ENCODE assay signal across 1 cellular context in the genomic region with DNA sequence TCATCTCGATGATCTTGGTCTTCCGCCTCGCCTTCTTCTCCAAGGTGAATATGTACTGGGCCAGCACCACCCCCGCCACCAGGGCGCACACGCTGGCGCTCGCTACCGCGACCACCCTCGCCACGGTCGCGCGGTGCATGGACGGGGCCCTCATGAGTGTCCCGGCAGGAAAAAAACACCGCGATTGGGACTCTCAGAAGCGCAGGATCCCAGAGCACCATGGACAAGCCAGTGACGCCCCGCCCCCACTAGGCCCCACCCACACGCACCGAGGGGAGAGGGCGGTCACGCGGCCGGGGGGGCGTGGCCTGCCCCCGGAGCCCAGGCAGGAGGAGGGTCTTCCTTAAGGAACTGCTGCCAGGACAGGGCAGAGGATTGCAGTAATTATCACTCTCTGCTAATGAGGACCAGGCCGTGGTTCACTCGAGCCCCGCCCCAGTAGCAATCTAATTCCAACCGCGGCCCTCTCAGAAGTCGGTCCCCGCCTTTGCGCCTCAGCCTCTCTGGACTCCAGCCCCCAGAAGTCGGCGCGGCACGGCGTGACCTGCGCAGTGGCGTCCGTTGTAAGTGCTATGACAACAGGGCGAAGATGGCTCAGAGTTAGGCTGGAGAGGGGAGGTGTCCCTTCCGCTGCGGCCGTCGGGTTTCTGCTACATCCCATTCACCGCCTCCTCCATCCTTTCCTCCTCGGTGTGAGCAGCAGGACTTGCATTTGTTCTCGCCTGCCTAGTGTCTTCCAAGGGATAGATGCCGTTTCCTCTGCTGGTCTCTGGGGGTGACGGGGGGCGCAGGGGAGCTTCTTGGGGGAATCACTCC.
TF ChIP-seq lines count a peak whose summit lies in the region.

A gene (plus strand): TSS at position 575 of the 816 bp plus-strand sequence. CDS start 16,689 bp downstream, outside the sequence.

TF ChIP-seq in HepG2, 621 proteins besides CTCF, POLR2A, EP300 and RAD21 (continued from another document):
- TF ChIP-seq, protein P1, sequence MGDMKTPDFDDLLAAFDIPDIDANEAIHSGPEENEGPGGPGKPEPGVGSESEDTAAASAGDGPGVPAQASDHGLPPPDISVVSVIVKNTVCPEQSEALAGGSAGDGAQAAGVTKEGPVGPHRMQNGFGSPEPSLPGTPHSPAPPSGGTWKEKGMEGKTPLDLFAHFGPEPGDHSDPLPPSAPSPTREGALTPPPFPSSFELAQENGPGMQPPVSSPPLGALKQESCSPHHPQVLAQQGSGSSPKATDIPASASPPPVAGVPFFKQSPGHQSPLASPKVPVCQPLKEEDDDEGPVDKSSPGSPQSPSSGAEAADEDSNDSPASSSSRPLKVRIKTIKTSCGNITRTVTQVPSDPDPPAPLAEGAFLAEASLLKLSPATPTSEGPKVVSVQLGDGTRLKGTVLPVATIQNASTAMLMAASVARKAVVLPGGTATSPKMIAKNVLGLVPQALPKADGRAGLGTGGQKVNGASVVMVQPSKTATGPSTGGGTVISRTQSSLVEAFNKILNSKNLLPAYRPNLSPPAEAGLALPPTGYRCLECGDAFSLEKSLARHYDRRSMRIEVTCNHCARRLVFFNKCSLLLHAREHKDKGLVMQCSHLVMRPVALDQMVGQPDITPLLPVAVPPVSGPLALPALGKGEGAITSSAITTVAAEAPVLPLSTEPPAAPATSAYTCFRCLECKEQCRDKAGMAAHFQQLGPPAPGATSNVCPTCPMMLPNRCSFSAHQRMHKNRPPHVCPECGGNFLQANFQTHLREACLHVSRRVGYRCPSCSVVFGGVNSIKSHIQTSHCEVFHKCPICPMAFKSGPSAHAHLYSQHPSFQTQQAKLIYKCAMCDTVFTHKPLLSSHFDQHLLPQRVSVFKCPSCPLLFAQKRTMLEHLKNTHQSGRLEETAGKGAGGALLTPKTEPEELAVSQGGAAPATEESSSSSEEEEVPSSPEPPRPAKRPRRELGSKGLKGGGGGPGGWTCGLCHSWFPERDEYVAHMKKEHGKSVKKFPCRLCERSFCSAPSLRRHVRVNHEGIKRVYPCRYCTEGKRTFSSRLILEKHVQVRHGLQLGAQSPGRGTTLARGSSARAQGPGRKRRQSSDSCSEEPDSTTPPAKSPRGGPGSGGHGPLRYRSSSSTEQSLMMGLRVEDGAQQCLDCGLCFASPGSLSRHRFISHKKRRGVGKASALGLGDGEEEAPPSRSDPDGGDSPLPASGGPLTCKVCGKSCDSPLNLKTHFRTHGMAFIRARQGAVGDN (CRISPR knock-in tag; IDR thresholded peaks at IDR 0.05) = peak; percentile 77
- no peak; the same call in 1 of the 2 replicates for TF ChIP-seq ZNF878 (CRISPR knock-in tag; IDR thresholded peaks at IDR 0.05)
- no peak for TF ChIP-seq NFIB (CRISPR knock-in tag; IDR thresholded peaks at IDR 0.05; ENCODE audit: borderline replicate concordance)
- TF ChIP-seq, protein P2, sequence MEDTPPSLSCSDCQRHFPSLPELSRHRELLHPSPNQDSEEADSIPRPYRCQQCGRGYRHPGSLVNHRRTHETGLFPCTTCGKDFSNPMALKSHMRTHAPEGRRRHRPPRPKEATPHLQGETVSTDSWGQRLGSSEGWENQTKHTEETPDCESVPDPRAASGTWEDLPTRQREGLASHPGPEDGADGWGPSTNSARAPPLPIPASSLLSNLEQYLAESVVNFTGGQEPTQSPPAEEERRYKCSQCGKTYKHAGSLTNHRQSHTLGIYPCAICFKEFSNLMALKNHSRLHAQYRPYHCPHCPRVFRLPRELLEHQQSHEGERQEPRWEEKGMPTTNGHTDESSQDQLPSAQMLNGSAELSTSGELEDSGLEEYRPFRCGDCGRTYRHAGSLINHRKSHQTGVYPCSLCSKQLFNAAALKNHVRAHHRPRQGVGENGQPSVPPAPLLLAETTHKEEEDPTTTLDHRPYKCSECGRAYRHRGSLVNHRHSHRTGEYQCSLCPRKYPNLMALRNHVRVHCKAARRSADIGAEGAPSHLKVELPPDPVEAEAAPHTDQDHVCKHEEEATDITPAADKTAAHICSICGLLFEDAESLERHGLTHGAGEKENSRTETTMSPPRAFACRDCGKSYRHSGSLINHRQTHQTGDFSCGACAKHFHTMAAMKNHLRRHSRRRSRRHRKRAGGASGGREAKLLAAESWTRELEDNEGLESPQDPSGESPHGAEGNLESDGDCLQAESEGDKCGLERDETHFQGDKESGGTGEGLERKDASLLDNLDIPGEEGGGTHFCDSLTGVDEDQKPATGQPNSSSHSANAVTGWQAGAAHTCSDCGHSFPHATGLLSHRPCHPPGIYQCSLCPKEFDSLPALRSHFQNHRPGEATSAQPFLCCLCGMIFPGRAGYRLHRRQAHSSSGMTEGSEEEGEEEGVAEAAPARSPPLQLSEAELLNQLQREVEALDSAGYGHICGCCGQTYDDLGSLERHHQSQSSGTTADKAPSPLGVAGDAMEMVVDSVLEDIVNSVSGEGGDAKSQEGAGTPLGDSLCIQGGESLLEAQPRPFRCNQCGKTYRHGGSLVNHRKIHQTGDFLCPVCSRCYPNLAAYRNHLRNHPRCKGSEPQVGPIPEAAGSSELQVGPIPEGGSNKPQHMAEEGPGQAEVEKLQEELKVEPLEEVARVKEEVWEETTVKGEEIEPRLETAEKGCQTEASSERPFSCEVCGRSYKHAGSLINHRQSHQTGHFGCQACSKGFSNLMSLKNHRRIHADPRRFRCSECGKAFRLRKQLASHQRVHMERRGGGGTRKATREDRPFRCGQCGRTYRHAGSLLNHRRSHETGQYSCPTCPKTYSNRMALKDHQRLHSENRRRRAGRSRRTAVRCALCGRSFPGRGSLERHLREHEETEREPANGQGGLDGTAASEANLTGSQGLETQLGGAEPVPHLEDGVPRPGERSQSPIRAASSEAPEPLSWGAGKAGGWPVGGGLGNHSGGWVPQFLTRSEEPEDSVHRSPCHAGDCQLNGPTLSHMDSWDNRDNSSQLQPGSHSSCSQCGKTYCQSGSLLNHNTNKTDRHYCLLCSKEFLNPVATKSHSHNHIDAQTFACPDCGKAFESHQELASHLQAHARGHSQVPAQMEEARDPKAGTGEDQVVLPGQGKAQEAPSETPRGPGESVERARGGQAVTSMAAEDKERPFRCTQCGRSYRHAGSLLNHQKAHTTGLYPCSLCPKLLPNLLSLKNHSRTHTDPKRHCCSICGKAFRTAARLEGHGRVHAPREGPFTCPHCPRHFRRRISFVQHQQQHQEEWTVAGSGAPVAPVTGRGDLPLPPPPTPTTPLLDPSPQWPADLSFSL (CRISPR knock-in tag; IDR thresholded peaks at IDR 0.05) = no peak
- TF ChIP-seq ASH2L (IDR thresholded peaks at IDR 0.05; ENCODE audit: insufficient read length, low read depth, low read length) = peak; percentile 66
- TF ChIP-seq, protein P3, sequence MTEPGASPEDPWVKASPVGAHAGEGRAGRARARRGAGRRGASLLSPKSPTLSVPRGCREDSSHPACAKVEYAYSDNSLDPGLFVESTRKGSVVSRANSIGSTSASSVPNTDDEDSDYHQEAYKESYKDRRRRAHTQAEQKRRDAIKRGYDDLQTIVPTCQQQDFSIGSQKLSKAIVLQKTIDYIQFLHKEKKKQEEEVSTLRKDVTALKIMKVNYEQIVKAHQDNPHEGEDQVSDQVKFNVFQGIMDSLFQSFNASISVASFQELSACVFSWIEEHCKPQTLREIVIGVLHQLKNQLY (CRISPR knock-in tag; IDR thresholded peaks at IDR 0.05) = no peak; the same call in 1 of the 2 replicates
- no peak for TF ChIP-seq ZNF674 (CRISPR knock-in tag; IDR thresholded peaks at IDR 0.05; ENCODE audit: low read depth)
- TF ChIP-seq U2AF1 (optimal IDR thresholded peaks at IDR 0.05; ENCODE audit: low read depth, low read length) = no peak
- TF ChIP-seq, protein P4, sequence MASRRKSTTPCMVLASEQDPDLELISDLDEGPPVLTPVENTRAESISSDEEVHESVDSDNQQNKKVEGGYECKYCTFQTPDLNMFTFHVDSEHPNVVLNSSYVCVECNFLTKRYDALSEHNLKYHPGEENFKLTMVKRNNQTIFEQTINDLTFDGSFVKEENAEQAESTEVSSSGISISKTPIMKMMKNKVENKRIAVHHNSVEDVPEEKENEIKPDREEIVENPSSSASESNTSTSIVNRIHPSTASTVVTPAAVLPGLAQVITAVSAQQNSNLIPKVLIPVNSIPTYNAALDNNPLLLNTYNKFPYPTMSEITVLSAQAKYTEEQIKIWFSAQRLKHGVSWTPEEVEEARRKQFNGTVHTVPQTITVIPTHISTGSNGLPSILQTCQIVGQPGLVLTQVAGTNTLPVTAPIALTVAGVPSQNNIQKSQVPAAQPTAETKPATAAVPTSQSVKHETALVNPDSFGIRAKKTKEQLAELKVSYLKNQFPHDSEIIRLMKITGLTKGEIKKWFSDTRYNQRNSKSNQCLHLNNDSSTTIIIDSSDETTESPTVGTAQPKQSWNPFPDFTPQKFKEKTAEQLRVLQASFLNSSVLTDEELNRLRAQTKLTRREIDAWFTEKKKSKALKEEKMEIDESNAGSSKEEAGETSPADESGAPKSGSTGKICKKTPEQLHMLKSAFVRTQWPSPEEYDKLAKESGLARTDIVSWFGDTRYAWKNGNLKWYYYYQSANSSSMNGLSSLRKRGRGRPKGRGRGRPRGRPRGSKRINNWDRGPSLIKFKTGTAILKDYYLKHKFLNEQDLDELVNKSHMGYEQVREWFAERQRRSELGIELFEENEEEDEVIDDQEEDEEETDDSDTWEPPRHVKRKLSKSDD (CRISPR knock-in tag; IDR thresholded peaks at IDR 0.05; ENCODE audit: low read depth) = no peak
- TF ChIP-seq, protein P5, sequence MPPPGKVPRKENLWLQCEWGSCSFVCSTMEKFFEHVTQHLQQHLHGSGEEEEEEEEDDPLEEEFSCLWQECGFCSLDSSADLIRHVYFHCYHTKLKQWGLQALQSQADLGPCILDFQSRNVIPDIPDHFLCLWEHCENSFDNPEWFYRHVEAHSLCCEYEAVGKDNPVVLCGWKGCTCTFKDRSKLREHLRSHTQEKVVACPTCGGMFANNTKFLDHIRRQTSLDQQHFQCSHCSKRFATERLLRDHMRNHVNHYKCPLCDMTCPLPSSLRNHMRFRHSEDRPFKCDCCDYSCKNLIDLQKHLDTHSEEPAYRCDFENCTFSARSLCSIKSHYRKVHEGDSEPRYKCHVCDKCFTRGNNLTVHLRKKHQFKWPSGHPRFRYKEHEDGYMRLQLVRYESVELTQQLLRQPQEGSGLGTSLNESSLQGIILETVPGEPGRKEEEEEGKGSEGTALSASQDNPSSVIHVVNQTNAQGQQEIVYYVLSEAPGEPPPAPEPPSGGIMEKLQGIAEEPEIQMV (CRISPR knock-in tag; IDR thresholded peaks at IDR 0.05; ENCODE audit: low read depth) = no peak
- TF ChIP-seq KLF12 (CRISPR knock-in tag; IDR thresholded peaks at IDR 0.05; ENCODE audit: borderline replicate concordance) = peak; percentile 53; the same call in 1 of the 2 replicates
- TF ChIP-seq, protein P6, sequence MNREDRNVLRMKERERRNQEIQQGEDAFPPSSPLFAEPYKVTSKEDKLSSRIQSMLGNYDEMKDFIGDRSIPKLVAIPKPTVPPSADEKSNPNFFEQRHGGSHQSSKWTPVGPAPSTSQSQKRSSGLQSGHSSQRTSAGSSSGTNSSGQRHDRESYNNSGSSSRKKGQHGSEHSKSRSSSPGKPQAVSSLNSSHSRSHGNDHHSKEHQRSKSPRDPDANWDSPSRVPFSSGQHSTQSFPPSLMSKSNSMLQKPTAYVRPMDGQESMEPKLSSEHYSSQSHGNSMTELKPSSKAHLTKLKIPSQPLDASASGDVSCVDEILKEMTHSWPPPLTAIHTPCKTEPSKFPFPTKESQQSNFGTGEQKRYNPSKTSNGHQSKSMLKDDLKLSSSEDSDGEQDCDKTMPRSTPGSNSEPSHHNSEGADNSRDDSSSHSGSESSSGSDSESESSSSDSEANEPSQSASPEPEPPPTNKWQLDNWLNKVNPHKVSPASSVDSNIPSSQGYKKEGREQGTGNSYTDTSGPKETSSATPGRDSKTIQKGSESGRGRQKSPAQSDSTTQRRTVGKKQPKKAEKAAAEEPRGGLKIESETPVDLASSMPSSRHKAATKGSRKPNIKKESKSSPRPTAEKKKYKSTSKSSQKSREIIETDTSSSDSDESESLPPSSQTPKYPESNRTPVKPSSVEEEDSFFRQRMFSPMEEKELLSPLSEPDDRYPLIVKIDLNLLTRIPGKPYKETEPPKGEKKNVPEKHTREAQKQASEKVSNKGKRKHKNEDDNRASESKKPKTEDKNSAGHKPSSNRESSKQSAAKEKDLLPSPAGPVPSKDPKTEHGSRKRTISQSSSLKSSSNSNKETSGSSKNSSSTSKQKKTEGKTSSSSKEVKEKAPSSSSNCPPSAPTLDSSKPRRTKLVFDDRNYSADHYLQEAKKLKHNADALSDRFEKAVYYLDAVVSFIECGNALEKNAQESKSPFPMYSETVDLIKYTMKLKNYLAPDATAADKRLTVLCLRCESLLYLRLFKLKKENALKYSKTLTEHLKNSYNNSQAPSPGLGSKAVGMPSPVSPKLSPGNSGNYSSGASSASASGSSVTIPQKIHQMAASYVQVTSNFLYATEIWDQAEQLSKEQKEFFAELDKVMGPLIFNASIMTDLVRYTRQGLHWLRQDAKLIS (CRISPR knock-in tag; IDR thresholded peaks at IDR 0.05) = no peak
- no peak for TF ChIP-seq ZNF747 (CRISPR knock-in tag; IDR thresholded peaks at IDR 0.05; ENCODE audit: borderline replicate concordance)
- TF ChIP-seq, protein P7, sequence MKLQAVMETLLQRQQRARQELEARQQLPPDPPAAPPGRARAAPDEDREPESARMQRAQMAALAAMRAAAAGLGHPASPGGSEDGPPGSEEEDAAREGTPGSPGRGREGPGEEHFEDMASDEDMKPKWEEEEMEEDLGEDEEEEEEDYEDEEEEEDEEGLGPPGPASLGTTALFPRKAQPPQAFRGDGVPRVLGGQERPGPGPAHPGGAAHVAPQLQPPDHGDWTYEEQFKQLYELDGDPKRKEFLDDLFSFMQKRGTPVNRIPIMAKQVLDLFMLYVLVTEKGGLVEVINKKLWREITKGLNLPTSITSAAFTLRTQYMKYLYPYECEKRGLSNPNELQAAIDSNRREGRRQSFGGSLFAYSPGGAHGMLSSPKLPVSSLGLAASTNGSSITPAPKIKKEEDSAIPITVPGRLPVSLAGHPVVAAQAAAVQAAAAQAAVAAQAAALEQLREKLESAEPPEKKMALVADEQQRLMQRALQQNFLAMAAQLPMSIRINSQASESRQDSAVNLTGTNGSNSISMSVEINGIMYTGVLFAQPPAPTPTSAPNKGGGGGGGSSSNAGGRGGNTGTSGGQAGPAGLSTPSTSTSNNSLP (IDR thresholded peaks at IDR 0.05; ENCODE audit: low read depth, low read length) = no peak
- no peak for TF ChIP-seq SOX5 (CRISPR knock-in tag; IDR thresholded peaks at IDR 0.05; ENCODE audit: borderline replicate concordance)
- no peak for TF ChIP-seq ZNF383 (CRISPR knock-in tag; IDR thresholded peaks at IDR 0.05; ENCODE audit: borderline replicate concordance)
- TF ChIP-seq GATAD2A (CRISPR knock-in tag; IDR thresholded peaks at IDR 0.05) = peak; percentile 24
- TF ChIP-seq SP2 (CRISPR knock-in tag; IDR thresholded peaks at IDR 0.05) = no peak
- no peak for TF ChIP-seq MTA1 (CRISPR knock-in tag; IDR thresholded peaks at IDR 0.05; ENCODE audit: borderline replicate concordance)
- TF ChIP-seq AKAP8 (CRISPR knock-in tag; IDR thresholded peaks at IDR 0.05) = no peak
- no peak for TF ChIP-seq ZNF788 (CRISPR knock-in tag; IDR thresholded peaks at IDR 0.05; ENCODE audit: borderline replicate concordance)
- TF ChIP-seq, protein P8, sequence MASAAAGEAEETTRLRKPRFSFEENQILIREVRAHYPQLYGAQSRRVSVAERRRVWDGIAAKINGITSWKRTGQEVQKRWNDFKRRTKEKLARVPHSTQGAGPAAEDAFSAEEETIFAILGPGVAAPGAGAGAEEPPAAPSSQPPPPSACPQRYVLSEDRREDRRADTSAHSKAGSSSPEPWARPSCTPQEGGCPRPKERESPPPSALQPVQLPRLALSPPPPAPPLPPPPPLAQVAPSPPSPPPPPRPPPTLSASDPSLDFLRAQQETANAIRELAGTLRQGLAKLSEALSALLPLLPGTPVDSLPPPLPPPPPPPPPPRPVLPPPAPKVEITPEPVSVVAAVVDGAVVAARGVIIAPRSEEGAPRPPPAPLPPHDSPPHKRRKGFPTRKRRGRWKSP (CRISPR knock-in tag; IDR thresholded peaks at IDR 0.05) = peak; percentile 85
- no peak for TF ChIP-seq TSC22D2 (CRISPR knock-in tag; IDR thresholded peaks at IDR 0.05; ENCODE audit: borderline replicate concordance)
- no peak for TF ChIP-seq ZNF451 (CRISPR knock-in tag; IDR thresholded peaks at IDR 0.05)
- no peak for TF ChIP-seq SMARCC2 (IDR thresholded peaks at IDR 0.05)
- TF ChIP-seq ZNF230 (CRISPR knock-in tag; IDR thresholded peaks at IDR 0.05) = peak; percentile 81; the same call in 1 of the 2 replicates
